Comparison of ENCODE assay signal across 1 cellular context in the genomic region with DNA sequence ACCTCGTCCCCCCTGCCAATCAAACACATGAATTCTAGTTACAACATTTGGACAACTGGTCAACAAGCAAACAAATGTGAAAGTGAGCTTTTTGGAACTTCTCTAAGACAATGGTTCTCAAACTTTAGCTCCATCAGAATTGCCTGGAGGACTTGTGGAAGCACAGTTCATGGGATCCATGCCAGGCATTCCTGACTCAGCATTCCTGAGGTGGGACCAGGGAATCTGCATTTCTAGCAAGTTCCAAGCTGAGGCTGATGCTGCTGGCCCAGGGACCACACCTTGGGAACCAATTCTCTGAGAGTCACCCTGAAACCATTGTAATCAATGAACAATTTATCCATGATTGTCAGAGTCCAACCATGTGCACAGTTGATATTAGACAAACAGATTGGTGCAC.
A peak's percentile ranks its signal among the peaks of the same experiment; 100 is the strongest.
TF ChIP-seq lines count a peak whose summit lies in the region.

No MANE protein-coding gene starts in this region.

TF ChIP-seq in A549, 52 proteins besides CTCF, POLR2A, EP300 and RAD21:
- TF ChIP-seq BCL3 (IDR thresholded peaks at IDR 0.05): no peak
- peak; percentile 46 for TF ChIP-seq MAFK (IDR thresholded peaks at IDR 0.05; ENCODE audit: partially characterized antibody)
